In the genomic region with DNA sequence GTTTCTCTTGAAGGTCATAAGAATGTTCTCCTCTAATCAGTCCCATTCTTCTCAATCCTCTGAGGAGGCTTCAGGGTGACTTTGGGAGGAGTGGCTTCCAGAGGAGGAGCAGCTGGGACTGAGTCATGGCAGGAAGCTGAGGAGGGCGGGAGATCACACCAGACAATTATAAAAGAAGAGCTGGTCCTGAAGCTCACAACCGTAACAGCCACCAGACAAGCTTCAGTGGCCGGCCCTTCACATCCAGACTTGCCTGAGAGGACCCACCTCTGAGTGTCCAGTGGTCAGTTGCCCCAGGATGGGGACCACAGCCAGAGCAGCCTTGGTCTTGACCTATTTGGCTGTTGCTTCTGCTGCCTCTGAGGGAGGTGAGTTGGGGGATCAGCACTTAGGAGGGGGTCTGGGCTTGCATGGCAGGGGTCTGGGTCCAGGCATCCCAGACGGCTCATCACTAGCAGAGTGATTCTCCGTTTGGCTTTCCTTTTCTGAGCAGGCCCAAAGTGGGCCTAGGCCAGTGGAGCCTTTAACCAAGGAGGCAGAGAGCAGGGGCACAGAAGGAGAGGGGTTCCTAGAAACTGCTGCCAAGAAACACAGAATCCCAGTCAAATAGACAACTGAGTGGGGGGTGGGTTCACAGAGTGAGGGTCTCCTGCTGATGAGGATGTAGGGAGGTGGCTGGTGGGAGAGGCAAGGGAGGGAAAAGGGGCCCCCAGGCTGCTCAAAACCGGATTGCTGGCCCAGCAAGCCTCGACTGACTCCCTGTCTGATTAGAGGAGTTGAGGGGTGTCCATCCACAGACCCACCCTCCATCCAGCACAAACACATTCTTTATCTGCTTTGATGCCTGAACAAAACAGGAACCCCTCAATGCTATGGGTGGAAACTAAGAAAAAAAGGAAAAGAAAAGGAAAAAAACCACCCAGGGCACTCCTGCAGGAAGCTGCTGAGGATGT, we compare ENCODE assay signal across 8 cellular contexts. TPM values are rescaled to one million over a fixed set of nuclear protein-coding genes. Genes with fewer than 3 reads are reported as not detected.
DNase-seq lines count a peak whose midpoint lies in the region; ATAC-seq, FAIRE-seq and TF ChIP-seq lines count a peak whose summit lies in the region.

TSS of gene ECM1 (plus strand) at position 198 of the 953 bp plus-strand sequence. CDS start at position 299, 101 bp downstream.

- H2BK120ac ChIP-seq in neuronal stem cell (ENCODE audit: low read depth, low read length), result no peak within 1 kb of the TSS

- no peaks in the 10 kb centered on the region for H3K79me1 ChIP-seq in neuronal stem cell (ENCODE audit: low read depth, low read length)

- no peak within 1 kb of the TSS for H3K9ac ChIP-seq in neuronal stem cell (ENCODE audit: low read depth, low read length, poor library complexity)

- WGBS in neuronal stem cell (ENCODE audit: extremely low coverage in 2 of 2, insufficient read length in 2 of 2, insufficient replicate concordance in 1 of 2), 2 donors, result no CpG with 5 or more reads among the region's 7 CpGs

- ATAC-seq in HG03280 (IDR thresholded peaks at IDR 0.05; ENCODE audit: unreplicated experiment), result no peak

- peak within 1 kb of the TSS; percentile 6 for H2AFZ ChIP-seq in neuronal stem cell (ENCODE audit: low read length)

- no peak within 1 kb of the TSS for H3K18ac ChIP-seq in neuronal stem cell (ENCODE audit: low read length)

- no peak within 1 kb of the TSS for H2BK5ac ChIP-seq in neuronal stem cell (ENCODE audit: low read length)

- DNase-seq in ELF-1 (ENCODE audit: low read depth, low spot score), result peak; percentile 37
- DNase-seq in RCC 7860 (ENCODE audit: low spot score), result peak; percentile 72
- no peak for DNase-seq in epithelial cell of proximal tubule (ENCODE audit: low read depth)
- DNase-seq in neuronal stem cell (ENCODE audit: low spot score), result no peak
- DNase-seq in stimulated activated naive CD4-positive, alpha-beta T cell (lab: John Stamatoyannopoulos, UW), result no peak
- no peak for DNase-seq in ecto neural progenitor cell (ENCODE audit: low spot score)
- DNase-seq in GM19240 (ENCODE audit: insufficient read length, low spot score), result no peak

- TF ChIP-seq CTCF in epithelial cell of proximal tubule (conservative IDR thresholded peaks at IDR 0.05; ENCODE audit: low read depth, low read length), result no peak

- H3K36me3 ChIP-seq in neuronal stem cell (replicated peaks in 1 of 2; ENCODE audit: control insufficient read depth in 2 of 2, insufficient read depth in 2 of 2, low read length in 2 of 2), result peaks cover 19 to 46% of the 10 kb centered on the region in 2 donors

- peak; percentile 78 for FAIRE-seq in RCC 7860 (lab: Jason Lieb, UNC)

- H3K27ac ChIP-seq in neuronal stem cell (replicated peaks; ENCODE audit: low read length), result no peak within 1 kb of the TSS

- H3K4me3 ChIP-seq in epithelial cell of proximal tubule (ENCODE audit: low read depth, low read length) (peak within 1 kb of the TSS; percentile 3), neuronal stem cell (ENCODE audit: low read length in 2 of 2) (no peak within 1 kb of the TSS)

- H2AK5ac ChIP-seq in neuronal stem cell (ENCODE audit: low read depth, low read length), result no peak within 1 kb of the TSS

- no peak within 1 kb of the TSS for H3K14ac ChIP-seq in neuronal stem cell (ENCODE audit: low read length)

- no peak within 1 kb of the TSS for H2BK12ac ChIP-seq in neuronal stem cell (ENCODE audit: low read length)

- no peak within 1 kb of the TSS for H4K8ac ChIP-seq in neuronal stem cell (ENCODE audit: low read depth, low read length)

- no peak within 1 kb of the TSS for H4K91ac ChIP-seq in neuronal stem cell (ENCODE audit: low read depth, low read length, poor library complexity)

- H3K27me3 ChIP-seq in neuronal stem cell (ENCODE audit: control insufficient read depth in 3 of 3, insufficient read depth in 3 of 3, low read depth in 1 of 3, low read length in 3 of 3), result no peaks in the 10 kb centered on the region

- no peak within 1 kb of the TSS for H3K4me2 ChIP-seq in neuronal stem cell (ENCODE audit: insufficient read depth, low read length, poor library complexity, severe bottlenecking)

- no peaks in the 10 kb centered on the region for H3K9me3 ChIP-seq in neuronal stem cell (replicated peaks in 1 of 2; ENCODE audit: control insufficient read depth in 2 of 2, insufficient read depth in 1 of 2, low read depth in 1 of 2, low read length in 2 of 2)

- H3K4ac ChIP-seq in neuronal stem cell (ENCODE audit: low read length), result no peak within 1 kb of the TSS

- H2BK15ac ChIP-seq in neuronal stem cell (ENCODE audit: low read length), result no peak within 1 kb of the TSS

- H3K4me1 ChIP-seq in neuronal stem cell (ENCODE audit: control insufficient read depth in 2 of 2, insufficient read depth in 1 of 2, low read depth in 1 of 2, low read length in 2 of 2), result peaks cover 12 to 35% of the 10 kb centered on the region in 2 donors

- H3K23ac ChIP-seq in neuronal stem cell (ENCODE audit: low read depth, low read length, poor library complexity), result peak within 1 kb of the TSS; percentile 52

RNA-seq across cellular contexts. Expression of gene ECM1, which starts in this region (rescaled TPM):
- 5.7 and 13.1 TPM in 2 replicates for total RNA-seq in epithelial cell of proximal tubule
- 0.91 TPM for polyA plus RNA-seq in neuronal stem cell (2013, experiment 1 of 2)
- polyA plus RNA-seq in neuronal stem cell (2013, experiment 2 of 2), result 0.91 TPM

Comparison
In these comparisons a context has a peak if more than half of its experiments do, and no peak if none do; other contexts are left out.
1. DNase-seq: peak in ELF-1 (single experiment) and RCC 7860 (single experiment); none in epithelial cell of proximal tubule (single experiment), neuronal stem cell (single experiment), stimulated activated naive CD4-positive, alpha-beta T cell (0 of 6), ecto neural progenitor cell (single experiment) and GM19240 (single experiment).